17 cellular contexts compared by ENCODE assay signal in the genomic region with DNA sequence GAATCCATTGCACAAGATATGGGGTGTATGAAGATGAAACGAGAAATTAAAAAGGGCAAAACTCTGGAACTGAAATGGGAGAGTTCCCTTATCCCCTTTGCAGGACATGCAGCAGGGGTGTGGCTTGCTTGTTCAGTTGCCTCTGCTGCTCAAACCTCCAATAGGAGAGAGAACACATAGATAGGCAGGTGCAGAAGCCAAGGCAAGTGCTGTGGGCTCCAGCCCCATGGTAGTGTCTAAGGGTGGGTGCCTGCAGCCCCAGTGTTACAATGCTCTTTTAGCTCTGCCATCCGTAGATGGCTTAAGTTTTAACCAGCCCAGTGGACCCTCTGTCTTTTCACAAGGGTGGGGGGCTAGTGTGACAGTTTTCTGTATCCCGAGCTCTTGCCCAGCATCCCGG.
"Had no signal": no experiment of that assay in that cellular context is flagged by ENCODE, and none has a peak within 500 bp of the region (broad histone marks: within the 10 kb centered on the region; RNA-seq: fewer than 3 reads in every experiment).

No MANE protein-coding gene starts in this region.

- DNase-seq: cortex of kidney; effector CD4-positive, alpha-beta T cell; mesenchymal stem cell; mucosa of descending colon; naive B cell; stimulated activated CD4-positive, alpha-beta T cell treated with anti-CD3 and anti-CD28 coated beads, Interleukin-12 subunit alpha, Interleukin-12 subunit beta, amount 100 ng/mL, for 4 hours; stimulated activated CD4-positive, alpha-beta T cell treated with anti-CD3 and anti-CD28 coated beads, Interleukin-1b, Interleukin-23, amount 100 ng/mL, for 48 hours; stimulated activated CD4-positive, alpha-beta T cell treated with anti-CD3 and anti-CD28 coated beads, Interleukin-4, amount 100 ng/mL, for 1 hour; stimulated activated CD8-positive, alpha-beta memory T cell treated with anti-CD3 and anti-CD28 coated beads, Interleukin-4, amount 100 ng/mL, for 48 hours; stimulated activated naive CD4-positive, alpha-beta T cell; stimulated activated naive CD8-positive, alpha-beta T cell treated with anti-CD3 and anti-CD28 coated beads, Interleukin-15, amount 100 ng/mL, for 72 hours; transverse colon; upper lobe of right lung; uterus had no signal

- ATAC-seq: left lobe of liver; mucosa of descending colon; natural killer cell treated with Interleukin-12 subunit alpha and Interleukin-12 subunit beta and Interleukin-15 and Interleukin-18, amount 100 ng/mL, for 72 hours; sciatic nerve; stimulated activated naive CD8-positive, alpha-beta T cell treated with anti-CD3 and anti-CD28 coated beads, Interleukin-15, amount 100 ng/mL, for 72 hours; upper lobe of right lung had no signal
